In the genomic region with DNA sequence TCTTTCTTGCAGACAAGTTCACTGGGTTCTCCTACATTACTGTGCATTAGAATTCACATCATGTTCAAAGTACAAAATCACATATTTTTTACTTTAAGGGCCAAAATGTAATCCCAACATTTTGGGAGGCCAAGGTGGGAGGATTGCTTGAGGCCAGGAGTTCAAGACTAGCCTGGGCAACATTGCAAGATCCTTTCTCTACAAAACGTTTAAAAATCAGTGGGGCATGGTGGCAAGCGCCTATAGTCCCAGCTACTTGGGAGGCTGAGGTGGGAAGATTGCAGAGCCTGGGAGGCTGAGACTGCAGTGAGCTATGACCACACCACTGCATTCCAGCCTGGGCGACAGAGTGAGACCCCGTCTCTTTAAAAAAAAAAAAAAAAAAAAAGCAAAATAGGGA, we compare ENCODE assay signal across 4 cellular contexts.
A peak's percentile ranks its signal among the peaks of the same experiment; 100 is the strongest.
TF ChIP-seq lines count a peak whose summit lies in the region.

No MANE protein-coding gene starts in this region.

TF ChIP-seq in HEK293, 187 proteins besides CTCF, POLR2A, EP300 and RAD21:
- peak; percentile 60; the same call in 1 of the 2 replicates for TF ChIP-seq ZNF121 (tag by site-specific recombination; IDR thresholded peaks at IDR 0.05)
TF ChIP-seq in HEK293: peak in this region for 1; not testable (repeated sequence) for 186.

TF ChIP-seq in WTC11, 78 proteins besides CTCF, POLR2A, EP300 and RAD21:
- peak; percentile 47; the same call in 1 of the 2 replicates for TF ChIP-seq ZNF121 (CRISPR knock-in tag; IDR thresholded peaks at IDR 0.05)

TF ChIP-seq in K562, 482 proteins besides CTCF, POLR2A, EP300 and RAD21:
- TF ChIP-seq RBM25 (IDR thresholded peaks at IDR 0.05; ENCODE audit: low read depth, low read length, severe bottlenecking): peak; percentile 3
- TF ChIP-seq ZNF121 (CRISPR knock-in tag; conservative IDR thresholded peaks at IDR 0.05): peak; percentile 36; the same call in 1 of the 2 replicates

TF ChIP-seq in HepG2, 621 proteins besides CTCF, POLR2A, EP300 and RAD21:
- TF ChIP-seq, protein P1, sequence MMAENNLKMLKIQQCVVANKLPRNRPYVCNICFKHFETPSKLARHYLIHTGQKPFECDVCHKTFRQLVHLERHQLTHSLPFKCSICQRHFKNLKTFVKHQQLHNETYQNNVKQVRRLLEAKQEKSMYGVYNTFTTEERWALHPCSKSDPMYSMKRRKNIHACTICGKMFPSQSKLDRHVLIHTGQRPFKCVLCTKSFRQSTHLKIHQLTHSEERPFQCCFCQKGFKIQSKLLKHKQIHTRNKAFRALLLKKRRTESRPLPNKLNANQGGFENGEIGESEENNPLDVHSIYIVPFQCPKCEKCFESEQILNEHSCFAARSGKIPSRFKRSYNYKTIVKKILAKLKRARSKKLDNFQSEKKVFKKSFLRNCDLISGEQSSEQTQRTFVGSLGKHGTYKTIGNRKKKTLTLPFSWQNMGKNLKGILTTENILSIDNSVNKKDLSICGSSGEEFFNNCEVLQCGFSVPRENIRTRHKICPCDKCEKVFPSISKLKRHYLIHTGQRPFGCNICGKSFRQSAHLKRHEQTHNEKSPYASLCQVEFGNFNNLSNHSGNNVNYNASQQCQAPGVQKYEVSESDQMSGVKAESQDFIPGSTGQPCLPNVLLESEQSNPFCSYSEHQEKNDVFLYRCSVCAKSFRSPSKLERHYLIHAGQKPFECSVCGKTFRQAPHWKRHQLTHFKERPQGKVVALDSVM (CRISPR knock-in tag; IDR thresholded peaks at IDR 0.05): 0 out of 2 replicates have a peak, but pooled peaks have one; percentile 23
- peak; percentile 63; the same call in 1 of the 2 replicates for TF ChIP-seq ZNF121 (CRISPR knock-in tag; IDR thresholded peaks at IDR 0.05)
